In the genomic region with DNA sequence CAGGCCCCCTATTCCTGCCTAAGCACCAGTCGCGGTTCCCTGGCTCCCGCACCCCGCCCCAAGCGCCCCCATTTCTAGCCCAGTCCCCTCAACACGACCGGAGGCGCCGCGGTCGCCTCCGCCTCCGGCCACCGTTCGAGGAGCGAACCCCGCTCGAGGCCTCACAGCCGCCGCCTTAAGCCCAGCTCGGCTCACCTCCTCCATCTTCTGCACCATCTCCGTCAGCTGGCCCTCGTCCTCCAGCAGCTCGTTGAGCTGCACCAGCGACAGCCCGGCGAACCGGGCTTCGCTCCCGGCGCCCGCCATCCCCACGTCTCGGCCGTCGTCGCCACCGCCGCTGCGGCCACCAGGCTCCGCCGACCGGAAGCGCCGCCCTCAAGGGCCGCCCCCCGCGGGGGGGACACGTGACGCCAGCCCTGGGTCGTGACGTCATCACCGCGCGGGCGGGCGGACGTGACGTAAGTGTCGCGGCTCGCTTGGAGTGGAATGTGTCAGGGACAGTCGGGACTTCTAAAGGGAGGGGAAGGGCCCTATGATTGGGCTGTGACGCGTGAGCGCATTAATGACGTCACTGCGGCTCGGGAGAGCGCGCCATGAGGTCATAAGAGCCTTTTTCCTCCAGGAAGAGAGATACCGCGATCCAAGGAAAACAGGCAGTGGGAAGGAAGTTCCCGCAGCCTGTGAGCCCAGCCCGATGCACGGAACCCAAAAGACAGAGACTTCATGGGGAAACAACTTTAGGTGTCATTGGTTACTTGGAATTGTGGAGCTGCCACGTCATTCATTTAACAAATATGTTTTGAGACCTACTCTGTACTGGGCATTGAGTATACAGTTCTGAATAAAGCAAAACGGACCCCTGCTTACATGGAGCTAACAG, we compare ENCODE assay signal across 8 cellular contexts. TPM values are rescaled to one million over a fixed set of nuclear protein-coding genes. Genes with fewer than 3 reads are reported as not detected.
DNase-seq lines count a peak whose midpoint lies in the region; ATAC-seq, FAIRE-seq and TF ChIP-seq lines count a peak whose summit lies in the region.

A gene with protein sequence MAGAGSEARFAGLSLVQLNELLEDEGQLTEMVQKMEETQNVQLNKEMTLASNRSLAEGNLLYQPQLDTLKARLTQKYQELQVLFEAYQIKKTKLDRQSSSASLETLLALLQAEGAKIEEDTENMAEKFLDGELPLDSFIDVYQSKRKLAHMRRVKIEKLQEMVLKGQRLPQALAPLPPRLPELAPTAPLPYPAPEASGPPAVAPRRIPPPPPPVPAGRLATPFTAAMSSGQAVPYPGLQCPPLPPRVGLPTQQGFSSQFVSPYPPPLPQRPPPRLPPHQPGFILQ (minus strand): TSS at position 368 of the 880 bp plus-strand sequence. CDS start 62 bp downstream, at position 306.

- H3K27ac ChIP-seq in epithelial cell of prostate: peak within 1 kb of the TSS; percentile 99

- FAIRE-seq in GM12891 (lab: Jason Lieb, UNC): peak; percentile 92

- TF ChIP-seq POLR2A in GM12891 (IDR thresholded peaks at IDR 0.05; ENCODE audit: low read depth, low read length): peak; percentile 79; the same call in 1 of the 2 replicates

- DNase-seq in GM12891 (ENCODE audit: insufficient read length, low spot score) (peak; percentile 73), NOMO-1 (lab: John Stamatoyannopoulos, UW; ENCODE audit: unreplicated experiment in 2 of 2) (peak; percentile 46 to 72), activated T-cell treated with anti-CD3 and anti-CD28 coated beads for 48 hours (ENCODE audit: low read depth) (peak; percentile 83), epithelial cell of prostate (ENCODE audit: low read depth, low spot score) (no peak), mucosa of gallbladder (ENCODE audit: low spot score) (peak; percentile 85)
- DNase-seq in stimulated activated CD8-positive, alpha-beta memory T cell treated with anti-CD3 and anti-CD28 coated beads, Interleukin-4, amount 100 ng/mL, for 1 hour (ENCODE audit: low read depth in 2 of 2, low spot score in 1 of 2): peak; percentile 76 to 82

- ATAC-seq in HG03066 (IDR thresholded peaks at IDR 0.05; ENCODE audit: low read depth, unreplicated experiment) (peak; percentile 52), HG03378 (IDR thresholded peaks at IDR 0.05; ENCODE audit: unreplicated experiment) (no peak)

TF ChIP-seq in GM12891, 5 proteins besides CTCF, POLR2A, EP300 and RAD21:
- peak; percentile 49; the same call in 1 of the 2 replicates for TF ChIP-seq TAF1 (IDR thresholded peaks at IDR 0.05; ENCODE audit: low read depth, low read length)
- 0 out of 2 replicates have a peak, but pooled peaks have one; percentile 41 for TF ChIP-seq POU2F2 (IDR thresholded peaks at IDR 0.05; ENCODE audit: low read depth, low read length)
- no peak for TF ChIP-seq SPI1 (IDR thresholded peaks at IDR 0.05; ENCODE audit: low read depth, low read length)
- peak; percentile 71 for TF ChIP-seq POLR2AphosphoS5 (IDR thresholded peaks at IDR 0.05; ENCODE audit: low read depth, low read length)
- TF ChIP-seq PAX5 (IDR thresholded peaks at IDR 0.05; ENCODE audit: insufficient read depth, low read length, severe bottlenecking): no peak
TF ChIP-seq in GM12891: peak in this region for 3.

RNA-seq across cellular contexts. Expression of the gene that starts here (rescaled TPM):
- polyA plus RNA-seq in GM12891 (2012; ENCODE audit: low read depth, missing spikeins): 20.8 TPM
- total RNA-seq in mucosa of gallbladder: 45.8 TPM
